In genomic region chr4:52051213-52051614, GRCh38 we compare ENCODE assay signal across 8 cellular contexts. TPM values are rescaled to one million over a fixed set of nuclear protein-coding genes. Genes with fewer than 3 reads are reported as not detected.
DNase-seq lines count a peak whose midpoint lies in the region; ATAC-seq and TF ChIP-seq lines count a peak whose summit lies in the region.

Gene SPATA18 (plus strand): TSS chr4:52051304. CDS start chr4:52051705, 401 bp downstream.

- TF ChIP-seq CTCF in natural killer cell (IDR thresholded peaks at IDR 0.05): no peak

- peaks cover 6 to 7% of the 10 kb centered on the region in 2 donors for H3K4me1 Mint-ChIP-seq in natural killer cell treated with Interleukin-12 subunit alpha and Interleukin-12 subunit beta and Interleukin-15 and Interleukin-18, amount 100 ng/mL, for 72 hours (ENCODE audit: low read depth in 2 of 2)
- no peaks in the 10 kb centered on the region for H3K4me1 Mint-ChIP-seq in natural killer cell

- peaks cover 28 to 51% of the 10 kb centered on the region in 2 donors for H3K27me3 Mint-ChIP-seq in natural killer cell treated with Interleukin-12 subunit alpha and Interleukin-12 subunit beta and Interleukin-15 and Interleukin-18, amount 100 ng/mL, for 72 hours
- peaks cover 37 to 45% of the 10 kb centered on the region in 2 donors for H3K27me3 Mint-ChIP-seq in natural killer cell (ENCODE audit: low read depth in 2 of 2)

- H3K9me3 Mint-ChIP-seq in natural killer cell treated with Interleukin-12 subunit alpha and Interleukin-12 subunit beta and Interleukin-15 and Interleukin-18, amount 100 ng/mL, for 72 hours: peaks cover 4% of the 10 kb centered on the region
- H3K9me3 Mint-ChIP-seq in natural killer cell: peaks cover 0 to 4% of the 10 kb centered on the region in 2 donors
- H3K9me3 Mint-ChIP-seq in activated naive CD4-positive, alpha-beta T cell treated with anti-CD3 and anti-CD28 coated beads, Interleukin-2, amount 50 U/mL, for 72 hours: no peaks in the 10 kb centered on the region

- H3K27ac Mint-ChIP-seq in natural killer cell treated with Interleukin-12 subunit alpha and Interleukin-12 subunit beta and Interleukin-15 and Interleukin-18, amount 100 ng/mL, for 72 hours: no peak within 1 kb of the TSS
- H3K27ac Mint-ChIP-seq in natural killer cell: no peak within 1 kb of the TSS
- H3K27ac Mint-ChIP-seq in activated naive CD4-positive, alpha-beta T cell treated with anti-CD3 and anti-CD28 coated beads, Interleukin-2, amount 50 U/mL, for 72 hours: no peak within 1 kb of the TSS

- H3K4me3 Mint-ChIP-seq in natural killer cell treated with Interleukin-12 subunit alpha and Interleukin-12 subunit beta and Interleukin-15 and Interleukin-18, amount 100 ng/mL, for 72 hours: peak within 1 kb of the TSS; percentile 34
- no peak within 1 kb of the TSS for H3K4me3 Mint-ChIP-seq in natural killer cell

- intact Hi-C loops in natural killer cell (cut with micrococcal nuclease): no loop called here
- intact Hi-C loops in left ventricle myocardium superior (cut with micrococcal nuclease): no loop called here
- intact Hi-C loops in sciatic nerve (cut with DNase I): no loop called here

- peak in 1 of 2 donors; percentile 57 for ATAC-seq in natural killer cell treated with Interleukin-12 subunit alpha and Interleukin-12 subunit beta and Interleukin-15 and Interleukin-18, amount 100 ng/mL, for 72 hours
- no peak for ATAC-seq in natural killer cell
- peak; percentile 35 for ATAC-seq in HG02938 (IDR thresholded peaks at IDR 0.05; ENCODE audit: unreplicated experiment)
- peak; percentile 41 to 53 for ATAC-seq in activated naive CD4-positive, alpha-beta T cell treated with anti-CD3 and anti-CD28 coated beads, Interleukin-2, amount 50 U/mL, for 72 hours
- ATAC-seq in left ventricle myocardium superior: peak; percentile 86
- ATAC-seq in sciatic nerve: peak; percentile 77

- no peak for DNase-seq in natural killer cell treated with Interleukin-12 subunit alpha and Interleukin-12 subunit beta and Interleukin-15 and Interleukin-18, amount 100 ng/mL, for 72 hours (ENCODE audit: low spot score)
- DNase-seq in natural killer cell (no peak), left ventricle myocardium superior (peak; percentile 61), sciatic nerve (ENCODE audit: low spot score) (peak; percentile 54), hippocampal formation (lab: John Stamatoyannopoulos, UW) (no peak), NCI-H1105 treated with DMSO at 0.1 percent for 48 hours (lab: John Stamatoyannopoulos, UW) (no peak)
- DNase-seq in activated naive CD4-positive, alpha-beta T cell treated with anti-CD3 and anti-CD28 coated beads, Interleukin-2, amount 50 U/mL, for 72 hours (ENCODE audit: low spot score in 2 of 2): no peak

- peaks cover 7% of the 10 kb centered on the region for H3K36me3 Mint-ChIP-seq in natural killer cell treated with Interleukin-12 subunit alpha and Interleukin-12 subunit beta and Interleukin-15 and Interleukin-18, amount 100 ng/mL, for 72 hours
- peaks cover 5% of the 10 kb centered on the region for H3K36me3 Mint-ChIP-seq in natural killer cell
- H3K36me3 Mint-ChIP-seq in activated naive CD4-positive, alpha-beta T cell treated with anti-CD3 and anti-CD28 coated beads, Interleukin-2, amount 50 U/mL, for 72 hours: peaks cover 0 to 22% of the 10 kb centered on the region in 2 donors

RNA-seq across cellular contexts. Expression of gene SPATA18, which starts in this region (rescaled TPM):
- total RNA-seq in natural killer cell treated with Interleukin-12 subunit alpha and Interleukin-12 subunit beta and Interleukin-15 and Interleukin-18, amount 100 ng/mL, for 72 hours: not detected
- total RNA-seq in natural killer cell (not detected), left ventricle myocardium superior (1.9 TPM), sciatic nerve (10.8 TPM)
- under 1 TPM; 0.21 to 0.30 TPM for total RNA-seq in activated naive CD4-positive, alpha-beta T cell treated with anti-CD3 and anti-CD28 coated beads, Interleukin-2, amount 50 U/mL, for 72 hours

Comparison
In these comparisons a context has a peak if more than half of its experiments do, and no peak if none do; other contexts are left out.
1. Peak in ATAC-seq in activated naive CD4-positive, alpha-beta T cell treated with anti-CD3 and anti-CD28 coated beads, Interleukin-2, amount 50 U/mL, for 72 hours; RNA of the gene not detected or under 1 TPM.
2. ATAC-seq: peak in HG02938 (single experiment), left ventricle myocardium superior (single experiment) and sciatic nerve (single experiment); none in natural killer cell (0 of 3).
3. DNase-seq: peak in left ventricle myocardium superior (single experiment) and sciatic nerve (single experiment); none in natural killer cell treated with Interleukin-12 subunit alpha and Interleukin-12 subunit beta and Interleukin-15 and Interleukin-18, amount 100 ng/mL, for 72 hours (single experiment), natural killer cell (single experiment), activated naive CD4-positive, alpha-beta T cell treated with anti-CD3 and anti-CD28 coated beads, Interleukin-2, amount 50 U/mL, for 72 hours (0 of 2), hippocampal formation (0 of 2) and NCI-H1105 treated with DMSO at 0.1 percent for 48 hours (single experiment).